Comparison of ENCODE assay signal across 14 cellular contexts in the genomic region with DNA sequence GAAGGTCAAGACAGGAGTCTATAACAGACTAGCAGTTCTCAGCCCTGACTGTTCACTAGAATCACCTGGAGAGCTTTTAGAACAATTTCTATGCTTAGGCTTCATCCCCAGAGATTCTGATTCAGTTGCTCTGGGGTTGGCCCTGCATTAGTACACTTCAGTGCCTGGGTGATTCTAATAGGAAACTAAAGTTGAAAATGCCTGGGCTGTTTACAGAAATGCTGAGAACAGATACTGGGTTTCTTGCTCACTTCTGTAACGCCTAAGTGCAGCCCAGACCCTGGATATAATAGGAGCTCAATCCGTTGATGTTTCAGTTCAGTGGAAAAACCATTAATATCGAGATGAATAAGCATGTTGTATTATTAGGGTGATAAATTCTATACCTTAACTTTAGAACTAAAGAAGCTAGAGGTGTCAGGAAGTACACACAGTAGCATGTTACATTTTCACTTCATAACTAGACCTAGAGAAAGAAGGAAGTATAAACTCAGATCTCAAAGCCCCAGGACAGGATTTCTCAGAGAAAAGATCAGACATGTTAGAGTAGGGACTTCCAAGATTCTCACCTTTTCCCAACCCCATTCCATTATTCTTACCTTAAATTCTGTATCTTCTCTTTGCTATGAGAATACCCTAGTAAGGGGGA. TPM values are rescaled to one million over a fixed set of nuclear protein-coding genes. Genes with fewer than 3 reads are reported as not detected.
DNase-seq lines count a peak whose midpoint lies in the region; ATAC-seq lines count a peak whose summit lies in the region.
"Had no signal": no experiment of that assay in that cellular context is flagged by ENCODE, and none has a peak within 500 bp of the region (broad histone marks: within the 10 kb centered on the region; RNA-seq: fewer than 3 reads in every experiment).

No MANE protein-coding gene starts in this region.

- H3K4me1 Mint-ChIP-seq in activated naive CD8-positive, alpha-beta T cell treated with anti-CD3 and anti-CD28 coated beads for 36 hours: peaks cover 4% of the 10 kb centered on the region
- no peaks in the 10 kb centered on the region for H3K4me1 Mint-ChIP-seq in activated naive CD8-positive, alpha-beta T cell treated with anti-CD3 and anti-CD28 coated beads, Interleukin-2, amount 50 U/mL, for 24 hours
- peaks cover 10% of the 10 kb centered on the region for H3K4me1 Mint-ChIP-seq in stimulated activated memory B cell treated with anti-CD40 and anti-IgM and Interleukin-4, amounts not matched to agents 10 μg/mL and 1 μg/mL and 100 μg/mL, for 72 hours

- no peaks in the 10 kb centered on the region for H3K9me3 Mint-ChIP-seq in activated naive CD8-positive, alpha-beta T cell treated with anti-CD3 and anti-CD28 coated beads for 36 hours
- H3K9me3 Mint-ChIP-seq in activated naive CD8-positive, alpha-beta T cell treated with anti-CD3 and anti-CD28 coated beads, Interleukin-2, amount 50 U/mL, for 24 hours: no peaks in the 10 kb centered on the region
- H3K9me3 Mint-ChIP-seq in stimulated activated memory B cell treated with anti-CD40 and anti-IgM and Interleukin-4, amounts not matched to agents 10 μg/mL and 1 μg/mL and 100 μg/mL, for 72 hours: no peaks in the 10 kb centered on the region

- H3K27me3 Mint-ChIP-seq in activated naive CD8-positive, alpha-beta T cell treated with anti-CD3 and anti-CD28 coated beads for 36 hours: no peaks in the 10 kb centered on the region
- H3K27me3 Mint-ChIP-seq in activated naive CD8-positive, alpha-beta T cell treated with anti-CD3 and anti-CD28 coated beads, Interleukin-2, amount 50 U/mL, for 24 hours: no peaks in the 10 kb centered on the region
- H3K27me3 Mint-ChIP-seq in stimulated activated memory B cell treated with anti-CD40 and anti-IgM and Interleukin-4, amounts not matched to agents 10 μg/mL and 1 μg/mL and 100 μg/mL, for 72 hours: no peaks in the 10 kb centered on the region

- no peak for DNase-seq in activated naive CD8-positive, alpha-beta T cell treated with anti-CD3 and anti-CD28 coated beads for 36 hours
- no peak for DNase-seq in activated naive CD8-positive, alpha-beta T cell treated with anti-CD3 and anti-CD28 coated beads, Interleukin-2, amount 50 U/mL, for 24 hours
- DNase-seq in DMS 273 treated with DMSO at 0.1 percent for 48 hours (lab: John Stamatoyannopoulos, UW): no peak
- DNase-seq: NCI-H2029; NK-92 treated with Interleukin-12 subunit alpha and Interleukin-12 subunit beta, amount 100 ng/mL, for 24 hours had no signal

- no peak for ATAC-seq in activated naive CD8-positive, alpha-beta T cell treated with anti-CD3 and anti-CD28 coated beads, Interleukin-2, amount 50 U/mL, for 24 hours
- peak; percentile 59 for ATAC-seq in GM21825 (IDR thresholded peaks at IDR 0.05; ENCODE audit: unreplicated experiment)
- peak; percentile 79 for ATAC-seq in HG03342 (IDR thresholded peaks at IDR 0.05; ENCODE audit: unreplicated experiment)
- ATAC-seq in stimulated activated memory B cell treated with anti-CD40 and anti-IgM and Interleukin-4, amounts not matched to agents 10 μg/mL and 1 μg/mL and 100 μg/mL, for 72 hours: peak; percentile 50
- no peak for ATAC-seq in HG03521 (IDR thresholded peaks at IDR 0.05; ENCODE audit: unreplicated experiment)
- ATAC-seq in activated CD4-positive, CD25-positive, alpha-beta regulatory T cell treated with anti-CD3 and anti-CD28 coated beads, Interleukin-2, amount 50 U/mL, for 24 hours: no peak

- peak overlapping the region; percentile 16 for H3K27ac Mint-ChIP-seq in activated naive CD8-positive, alpha-beta T cell treated with anti-CD3 and anti-CD28 coated beads for 36 hours
- no peak overlapping the region for H3K27ac Mint-ChIP-seq in activated naive CD8-positive, alpha-beta T cell treated with anti-CD3 and anti-CD28 coated beads, Interleukin-2, amount 50 U/mL, for 24 hours
- H3K27ac Mint-ChIP-seq in stimulated activated memory B cell treated with anti-CD40 and anti-IgM and Interleukin-4, amounts not matched to agents 10 μg/mL and 1 μg/mL and 100 μg/mL, for 72 hours: peak overlapping the region; percentile 49

- peaks cover 43% of the 10 kb centered on the region for H3K36me3 Mint-ChIP-seq in activated naive CD8-positive, alpha-beta T cell treated with anti-CD3 and anti-CD28 coated beads for 36 hours
- peaks cover 27% of the 10 kb centered on the region for H3K36me3 Mint-ChIP-seq in activated naive CD8-positive, alpha-beta T cell treated with anti-CD3 and anti-CD28 coated beads, Interleukin-2, amount 50 U/mL, for 24 hours (ENCODE audit: low read depth)
- peaks cover 28% of the 10 kb centered on the region for H3K36me3 Mint-ChIP-seq in stimulated activated memory B cell treated with anti-CD40 and anti-IgM and Interleukin-4, amounts not matched to agents 10 μg/mL and 1 μg/mL and 100 μg/mL, for 72 hours

- no peak overlapping the region for H3K4me3 Mint-ChIP-seq in activated naive CD8-positive, alpha-beta T cell treated with anti-CD3 and anti-CD28 coated beads for 36 hours
- no peak overlapping the region for H3K4me3 Mint-ChIP-seq in activated naive CD8-positive, alpha-beta T cell treated with anti-CD3 and anti-CD28 coated beads, Interleukin-2, amount 50 U/mL, for 24 hours
- H3K4me3 Mint-ChIP-seq in stimulated activated memory B cell treated with anti-CD40 and anti-IgM and Interleukin-4, amounts not matched to agents 10 μg/mL and 1 μg/mL and 100 μg/mL, for 72 hours: no peak overlapping the region

RNA-seq across cellular contexts. Expression of a gene that starts 20.4 kb away (rescaled TPM):
- total RNA-seq in activated naive CD8-positive, alpha-beta T cell treated with anti-CD3 and anti-CD28 coated beads for 36 hours: 10 to 100 TPM; 24.6 to 25.2 TPM
- total RNA-seq: A172 had no signal

RNA-seq across cellular contexts. Expression of a gene that starts 29.6 kb away (rescaled TPM):
- total RNA-seq in activated naive CD8-positive, alpha-beta T cell treated with anti-CD3 and anti-CD28 coated beads for 36 hours: under 1 TPM; 0.22 to 0.89 TPM
- total RNA-seq: A172, fibroblast of lung, LHCN-M2, SJSA1 had no signal

RNA-seq across cellular contexts. Expression of a gene that starts 54.2 kb away (rescaled TPM):
- total RNA-seq in activated naive CD8-positive, alpha-beta T cell treated with anti-CD3 and anti-CD28 coated beads for 36 hours: 10 to 100 TPM; 14.2 to 15.4 TPM

Comparison
In these comparisons a context has a peak if more than half of its experiments do, and no peak if none do; other contexts are left out.
1. ATAC-seq: peak in GM21825 (single experiment), HG03342 (single experiment) and stimulated activated memory B cell treated with anti-CD40 and anti-IgM and Interleukin-4, amounts not matched to agents 10 μg/mL and 1 μg/mL and 100 μg/mL, for 72 hours (single experiment); none in activated naive CD8-positive, alpha-beta T cell treated with anti-CD3 and anti-CD28 coated beads, Interleukin-2, amount 50 U/mL, for 24 hours (single experiment), HG03521 (single experiment) and activated CD4-positive, CD25-positive, alpha-beta regulatory T cell treated with anti-CD3 and anti-CD28 coated beads, Interleukin-2, amount 50 U/mL, for 24 hours (0 of 2).